ENCODE assay signal across 1 cellular context in the genomic region with DNA sequence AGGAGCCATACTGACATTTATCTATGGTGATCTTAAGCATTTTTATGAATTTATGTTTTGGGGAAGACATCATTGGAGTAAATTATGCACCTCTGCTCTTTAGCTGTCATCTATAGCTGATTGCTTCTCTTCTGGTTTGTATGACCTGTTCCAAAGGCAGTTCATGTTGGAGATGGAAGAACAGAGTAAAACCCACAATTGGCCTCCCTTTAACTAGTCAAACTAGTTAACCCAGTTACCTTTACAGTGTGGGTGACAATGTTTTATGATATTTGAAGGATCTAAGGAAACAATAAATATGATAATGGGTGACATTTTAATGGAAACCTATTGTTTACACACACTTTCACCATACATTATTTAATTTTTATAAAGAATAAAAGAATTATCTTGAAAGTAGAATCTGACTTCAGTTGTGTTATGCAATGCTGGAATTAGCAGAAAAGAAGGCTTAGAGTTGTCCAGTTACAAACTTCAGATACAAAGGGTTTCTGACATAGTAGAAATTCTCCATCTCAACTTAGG.
TF ChIP-seq lines count a peak whose summit lies in the region.

No MANE protein-coding gene starts in this region.

TF ChIP-seq in A549, 52 proteins besides CTCF, POLR2A, EP300 and RAD21 (continued from another document):
- TF ChIP-seq, protein P1, sequence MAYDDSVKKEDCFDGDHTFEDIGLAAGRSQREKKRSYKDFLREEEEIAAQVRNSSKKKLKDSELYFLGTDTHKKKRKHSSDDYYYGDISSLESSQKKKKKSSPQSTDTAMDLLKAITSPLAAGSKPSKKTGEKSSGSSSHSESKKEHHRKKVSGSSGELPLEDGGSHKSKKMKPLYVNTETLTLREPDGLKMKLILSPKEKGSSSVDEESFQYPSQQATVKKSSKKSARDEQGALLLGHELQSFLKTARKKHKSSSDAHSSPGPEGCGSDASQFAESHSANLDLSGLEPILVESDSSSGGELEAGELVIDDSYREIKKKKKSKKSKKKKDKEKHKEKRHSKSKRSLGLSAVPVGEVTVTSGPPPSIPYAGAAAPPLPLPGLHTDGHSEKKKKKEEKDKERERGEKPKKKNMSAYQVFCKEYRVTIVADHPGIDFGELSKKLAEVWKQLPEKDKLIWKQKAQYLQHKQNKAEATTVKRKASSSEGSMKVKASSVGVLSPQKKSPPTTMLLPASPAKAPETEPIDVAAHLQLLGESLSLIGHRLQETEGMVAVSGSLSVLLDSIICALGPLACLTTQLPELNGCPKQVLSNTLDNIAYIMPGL (CRISPR knock-in tag; IDR thresholded peaks at IDR 0.05; ENCODE audit: borderline replicate concordance) = no peak
- TF ChIP-seq HOXB13 (CRISPR knock-in tag; IDR thresholded peaks at IDR 0.05; ENCODE audit: low read depth) = no peak
- no peak for TF ChIP-seq BHLHE40 (IDR thresholded peaks at IDR 0.05; ENCODE audit: low read depth, low read length)
- no peak for TF ChIP-seq FOSL2 (IDR thresholded peaks at IDR 0.05)
- TF ChIP-seq FOSL2 (CRISPR knock-in tag; IDR thresholded peaks at IDR 0.05) = no peak
- no peak for TF ChIP-seq HOXA7 (CRISPR knock-in tag; IDR thresholded peaks at IDR 0.05)
- TF ChIP-seq, protein P2, sequence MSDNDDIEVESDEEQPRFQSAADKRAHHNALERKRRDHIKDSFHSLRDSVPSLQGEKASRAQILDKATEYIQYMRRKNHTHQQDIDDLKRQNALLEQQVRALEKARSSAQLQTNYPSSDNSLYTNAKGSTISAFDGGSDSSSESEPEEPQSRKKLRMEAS (IDR thresholded peaks at IDR 0.05) = no peak
- TF ChIP-seq, protein P3, sequence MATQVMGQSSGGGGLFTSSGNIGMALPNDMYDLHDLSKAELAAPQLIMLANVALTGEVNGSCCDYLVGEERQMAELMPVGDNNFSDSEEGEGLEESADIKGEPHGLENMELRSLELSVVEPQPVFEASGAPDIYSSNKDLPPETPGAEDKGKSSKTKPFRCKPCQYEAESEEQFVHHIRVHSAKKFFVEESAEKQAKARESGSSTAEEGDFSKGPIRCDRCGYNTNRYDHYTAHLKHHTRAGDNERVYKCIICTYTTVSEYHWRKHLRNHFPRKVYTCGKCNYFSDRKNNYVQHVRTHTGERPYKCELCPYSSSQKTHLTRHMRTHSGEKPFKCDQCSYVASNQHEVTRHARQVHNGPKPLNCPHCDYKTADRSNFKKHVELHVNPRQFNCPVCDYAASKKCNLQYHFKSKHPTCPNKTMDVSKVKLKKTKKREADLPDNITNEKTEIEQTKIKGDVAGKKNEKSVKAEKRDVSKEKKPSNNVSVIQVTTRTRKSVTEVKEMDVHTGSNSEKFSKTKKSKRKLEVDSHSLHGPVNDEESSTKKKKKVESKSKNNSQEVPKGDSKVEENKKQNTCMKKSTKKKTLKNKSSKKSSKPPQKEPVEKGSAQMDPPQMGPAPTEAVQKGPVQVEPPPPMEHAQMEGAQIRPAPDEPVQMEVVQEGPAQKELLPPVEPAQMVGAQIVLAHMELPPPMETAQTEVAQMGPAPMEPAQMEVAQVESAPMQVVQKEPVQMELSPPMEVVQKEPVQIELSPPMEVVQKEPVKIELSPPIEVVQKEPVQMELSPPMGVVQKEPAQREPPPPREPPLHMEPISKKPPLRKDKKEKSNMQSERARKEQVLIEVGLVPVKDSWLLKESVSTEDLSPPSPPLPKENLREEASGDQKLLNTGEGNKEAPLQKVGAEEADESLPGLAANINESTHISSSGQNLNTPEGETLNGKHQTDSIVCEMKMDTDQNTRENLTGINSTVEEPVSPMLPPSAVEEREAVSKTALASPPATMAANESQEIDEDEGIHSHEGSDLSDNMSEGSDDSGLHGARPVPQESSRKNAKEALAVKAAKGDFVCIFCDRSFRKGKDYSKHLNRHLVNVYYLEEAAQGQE (IDR thresholded peaks at IDR 0.05) = no peak
- TF ChIP-seq KDM1A (IDR thresholded peaks at IDR 0.05; ENCODE audit: low read depth) = no peak
- TF ChIP-seq ZSCAN20 (CRISPR knock-in tag; IDR thresholded peaks at IDR 0.05) = no peak
- TF ChIP-seq, protein P4, sequence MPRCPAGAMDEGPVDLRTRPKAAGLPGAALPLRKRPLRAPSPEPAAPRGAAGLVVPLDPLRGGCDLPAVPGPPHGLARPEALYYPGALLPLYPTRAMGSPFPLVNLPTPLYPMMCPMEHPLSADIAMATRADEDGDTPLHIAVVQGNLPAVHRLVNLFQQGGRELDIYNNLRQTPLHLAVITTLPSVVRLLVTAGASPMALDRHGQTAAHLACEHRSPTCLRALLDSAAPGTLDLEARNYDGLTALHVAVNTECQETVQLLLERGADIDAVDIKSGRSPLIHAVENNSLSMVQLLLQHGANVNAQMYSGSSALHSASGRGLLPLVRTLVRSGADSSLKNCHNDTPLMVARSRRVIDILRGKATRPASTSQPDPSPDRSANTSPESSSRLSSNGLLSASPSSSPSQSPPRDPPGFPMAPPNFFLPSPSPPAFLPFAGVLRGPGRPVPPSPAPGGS (IDR thresholded peaks at IDR 0.05) = no peak
- TF ChIP-seq POLR2AphosphoS2 (conservative IDR thresholded peaks at IDR 0.05; ENCODE audit: low read length) = no peak
- TF ChIP-seq, protein P5, sequence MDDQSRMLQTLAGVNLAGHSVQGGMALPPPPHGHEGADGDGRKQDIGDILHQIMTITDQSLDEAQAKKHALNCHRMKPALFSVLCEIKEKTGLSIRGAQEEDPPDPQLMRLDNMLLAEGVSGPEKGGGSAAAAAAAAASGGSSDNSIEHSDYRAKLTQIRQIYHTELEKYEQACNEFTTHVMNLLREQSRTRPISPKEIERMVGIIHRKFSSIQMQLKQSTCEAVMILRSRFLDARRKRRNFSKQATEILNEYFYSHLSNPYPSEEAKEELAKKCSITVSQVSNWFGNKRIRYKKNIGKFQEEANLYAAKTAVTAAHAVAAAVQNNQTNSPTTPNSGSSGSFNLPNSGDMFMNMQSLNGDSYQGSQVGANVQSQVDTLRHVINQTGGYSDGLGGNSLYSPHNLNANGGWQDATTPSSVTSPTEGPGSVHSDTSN (IDR thresholded peaks at IDR 0.05) = no peak
- TF ChIP-seq, protein P6, sequence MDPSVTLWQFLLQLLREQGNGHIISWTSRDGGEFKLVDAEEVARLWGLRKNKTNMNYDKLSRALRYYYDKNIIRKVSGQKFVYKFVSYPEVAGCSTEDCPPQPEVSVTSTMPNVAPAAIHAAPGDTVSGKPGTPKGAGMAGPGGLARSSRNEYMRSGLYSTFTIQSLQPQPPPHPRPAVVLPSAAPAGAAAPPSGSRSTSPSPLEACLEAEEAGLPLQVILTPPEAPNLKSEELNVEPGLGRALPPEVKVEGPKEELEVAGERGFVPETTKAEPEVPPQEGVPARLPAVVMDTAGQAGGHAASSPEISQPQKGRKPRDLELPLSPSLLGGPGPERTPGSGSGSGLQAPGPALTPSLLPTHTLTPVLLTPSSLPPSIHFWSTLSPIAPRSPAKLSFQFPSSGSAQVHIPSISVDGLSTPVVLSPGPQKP (IDR thresholded peaks at IDR 0.05; ENCODE audit: low read depth, low read length) = no peak
- no peak for TF ChIP-seq MYC (IDR thresholded peaks at IDR 0.05; ENCODE audit: borderline replicate concordance, low read length)
- no peak for TF ChIP-seq NPAS2 (CRISPR knock-in tag; IDR thresholded peaks at IDR 0.05; ENCODE audit: borderline replicate concordance)
- TF ChIP-seq, protein P7, sequence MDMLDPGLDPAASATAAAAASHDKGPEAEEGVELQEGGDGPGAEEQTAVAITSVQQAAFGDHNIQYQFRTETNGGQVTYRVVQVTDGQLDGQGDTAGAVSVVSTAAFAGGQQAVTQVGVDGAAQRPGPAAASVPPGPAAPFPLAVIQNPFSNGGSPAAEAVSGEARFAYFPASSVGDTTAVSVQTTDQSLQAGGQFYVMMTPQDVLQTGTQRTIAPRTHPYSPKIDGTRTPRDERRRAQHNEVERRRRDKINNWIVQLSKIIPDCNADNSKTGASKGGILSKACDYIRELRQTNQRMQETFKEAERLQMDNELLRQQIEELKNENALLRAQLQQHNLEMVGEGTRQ (IDR thresholded peaks at IDR 0.05) = no peak
TF ChIP-seq in A549: peak in this region for 0.
